ENCODE assay signal across 8 cellular contexts in genomic region chr17:2395258-2396170, GRCh38. TPM values are rescaled to one million over a fixed set of nuclear protein-coding genes. Genes with fewer than 3 reads are reported as not detected.
DNase-seq lines count a peak whose midpoint lies in the region; ATAC-seq and TF ChIP-seq lines count a peak whose summit lies in the region.

No MANE protein-coding gene starts in this region.

- peak overlapping the region; percentile 1 to 100 (median 86) for H3K27ac Mint-ChIP-seq in CD4-positive, alpha-beta memory T cell

- CTCF ChIA-PET in CD4-positive, alpha-beta memory T cell (lab: Charles Lee; ENCODE audit: partially characterized antibody) = interaction anchor here (1.3 kb wide), 1 partner anchor 13 kb away, joined by 4 read pairs; no protein-coding TSS in a partner anchor

- intact Hi-C loops in CD4-positive, alpha-beta memory T cell (cut with micrococcal nuclease) = no loop called here

- TF ChIP-seq POLR2A in NB4 (IDR thresholded peaks at IDR 0.05; ENCODE audit: extremely low read depth, insufficient read length) = no peak

- H3K36me3 ChIP-seq in CD4-positive, alpha-beta memory T cell (ENCODE audit: insufficient read depth, low read length) = no peaks in the 10 kb centered on the region
- H3K36me3 ChIP-seq in muscle layer of duodenum (ENCODE audit: control insufficient read depth in 1 of 2, insufficient read depth in 2 of 2, low read length in 2 of 2) = peaks cover 0 to 18% of the 10 kb centered on the region in 2 donors

- H3K9me3 ChIP-seq in CD4-positive, alpha-beta memory T cell (ENCODE audit: control insufficient read depth in 1 of 2, low read length in 2 of 2) = no peaks in the 10 kb centered on the region
- no peaks in the 10 kb centered on the region for H3K9me3 ChIP-seq in muscle layer of duodenum (ENCODE audit: control insufficient read depth in 1 of 2, low read length in 2 of 2)

- peak overlapping the region in 7 of 8 donors; percentile 38 to 84 (median 72) for H3K4me3 Mint-ChIP-seq in CD4-positive, alpha-beta memory T cell

- H3K27me3 ChIP-seq in CD4-positive, alpha-beta memory T cell (ENCODE audit: insufficient read depth, low read length) = no peaks in the 10 kb centered on the region
- H3K27me3 ChIP-seq in muscle layer of duodenum (ENCODE audit: low read depth, low read length) = no peaks in the 10 kb centered on the region

- peaks cover 72% of the 10 kb centered on the region for H3K4me1 ChIP-seq in CD4-positive, alpha-beta memory T cell (ENCODE audit: insufficient read depth, low read length)
- H3K4me1 ChIP-seq in muscle layer of duodenum (ENCODE audit: control insufficient read depth in 1 of 2, insufficient read depth in 2 of 2, low read length in 2 of 2) = peaks cover 46 to 56% of the 10 kb centered on the region in 2 donors

- no peak overlapping the region for H3K4me3 ChIP-seq in CD4-positive, alpha-beta memory T cell (ENCODE audit: low read length in 2 of 2)
- H3K4me3 ChIP-seq in NB4 (ENCODE audit: low read depth, low read length) = no peak overlapping the region
- peak overlapping the region; percentile 43 to 53 for H3K4me3 ChIP-seq in muscle layer of duodenum (ENCODE audit: low read depth in 1 of 2, low read length in 2 of 2)

- no peak overlapping the region for H3K27ac ChIP-seq in CD4-positive, alpha-beta memory T cell (ENCODE audit: low read depth, low read length)
- H3K27ac ChIP-seq in muscle layer of duodenum (ENCODE audit: low read length) = peak overlapping the region; percentile 99

- no peak for TF ChIP-seq CTCF in NB4 (IDR thresholded peaks at IDR 0.05; ENCODE audit: low read depth, low read length)

- H3K4me1 Mint-ChIP-seq in CD4-positive, alpha-beta memory T cell = peaks cover 34 to 81% (median 53%) of the 10 kb centered on the region in 4 donors

- peaks cover 0 to 20% of the 10 kb centered on the region in 2 donors for H3K36me3 Mint-ChIP-seq in CD4-positive, alpha-beta memory T cell

- H3K9me3 Mint-ChIP-seq in CD4-positive, alpha-beta memory T cell = peaks cover 0 to 9% (median 0%) of the 10 kb centered on the region in 8 donors

- peaks cover 0 to 3% of the 10 kb centered on the region in 2 donors for H3K27me3 Mint-ChIP-seq in CD4-positive, alpha-beta memory T cell

- POLR2A ChIA-PET in CD4-positive, alpha-beta memory T cell (lab: Charles Lee; ENCODE audit: partially characterized antibody) = interaction anchor here (5.1 kb wide), 1 partner anchor 13 kb away, joined by 42 read pairs; no protein-coding TSS in a partner anchor

- peak in 1 of 5 donors; percentile 35 for DNase-seq in CD4-positive, alpha-beta memory T cell
- DNase-seq in NB4 (ENCODE audit: low read depth) = peak; percentile 35
- DNase-seq in dermis blood vessel endothelial cell = peak; percentile 52
- DNase-seq in GM19240 (ENCODE audit: insufficient read length, low spot score) = no peak
- no peak for DNase-seq in NCI-H748 treated with DMSO at 0.1 percent for 48 hours (lab: John Stamatoyannopoulos, UW)
- no peak for DNase-seq in activated CD4-positive, alpha-beta T cell treated with anti-CD3 and anti-CD28 coated beads for 4 hours

- no peak for ATAC-seq in GM18498 (IDR thresholded peaks at IDR 0.05; ENCODE audit: unreplicated experiment)

RNA-seq across cellular contexts. Expression of gene MNT, which starts 5.3 kb away (rescaled TPM):
- 10 to 100 TPM; 45.0 to 50.7 TPM for total RNA-seq in CD4-positive, alpha-beta memory T cell
- 1 to 10 TPM in 1 of 2 donors, under 1 TPM in 1; 0.29 to 1.4 TPM for polyA plus RNA-seq in CD4-positive, alpha-beta memory T cell
- 3.9 and 5.1 TPM in 2 replicates for total RNA-seq in dermis blood vessel endothelial cell

RNA-seq across cellular contexts. Expression of gene SGSM2, which starts 58.2 kb away (rescaled TPM):
- 100 to 1,000 TPM; 133 to 137 TPM for total RNA-seq in CD4-positive, alpha-beta memory T cell
- 10 to 100 TPM in 1 of 2 donors, 1 to 10 TPM in 1; 6.2 to 15.8 TPM for polyA plus RNA-seq in CD4-positive, alpha-beta memory T cell
- 52.6 and 70.3 TPM in 2 replicates for total RNA-seq in dermis blood vessel endothelial cell

RNA-seq across cellular contexts. Expression of gene TSR1, which starts 59.3 kb away (rescaled TPM):
- total RNA-seq in CD4-positive, alpha-beta memory T cell = 10 to 100 TPM; 22.6 to 31.7 TPM
- 10 to 100 TPM; 14.3 to 22.2 TPM for polyA plus RNA-seq in CD4-positive, alpha-beta memory T cell
- total RNA-seq in dermis blood vessel endothelial cell = 44.8 and 56.3 TPM in 2 replicates

Comparison
In these comparisons a context has a peak if more than half of its experiments do, and no peak if none do; other contexts are left out.
1. DNase-seq: peak in NB4 (single experiment) and dermis blood vessel endothelial cell (single experiment); none in GM19240 (single experiment), NCI-H748 treated with DMSO at 0.1 percent for 48 hours (single experiment) and activated CD4-positive, alpha-beta T cell treated with anti-CD3 and anti-CD28 coated beads for 4 hours (0 of 2).
2. H3K4me3 ChIP-seq: peak in muscle layer of duodenum (2 of 2); none in CD4-positive, alpha-beta memory T cell (0 of 2) and NB4 (single experiment).